1 cellular context compared by ENCODE assay signal in genomic region chr18:2325933-2326332, GRCh38.
A peak's percentile ranks its signal among the peaks of the same experiment; 100 is the strongest.
TF ChIP-seq lines count a peak whose summit lies in the region.

No MANE protein-coding gene starts in this region.

TF ChIP-seq in K562, 482 proteins besides CTCF, POLR2A, EP300 and RAD21 (continued from another document):
- TF ChIP-seq ZNF740 (CRISPR knock-in tag; IDR thresholded peaks at IDR 0.05): no peak
- TF ChIP-seq ZNF740 (tag; IDR thresholded peaks at IDR 0.05): 0 out of 4 replicates have a peak, but pooled peaks of 1 of the 2 experiments have one; percentile 47
- peak; percentile 33; the same call in 1 of the 2 replicates for TF ChIP-seq ZFX (CRISPR knock-in tag; IDR thresholded peaks at IDR 0.05)
- no peak for TF ChIP-seq ZNF584 (CRISPR knock-in tag; IDR thresholded peaks at IDR 0.05; ENCODE audit: low read depth)
- peak; percentile 56; the same call in 1 of the 2 replicates for TF ChIP-seq ZNF197 (CRISPR knock-in tag; IDR thresholded peaks at IDR 0.05; ENCODE audit: low read depth)
